Comparison of ENCODE assay signal across 10 cellular contexts in genomic region chr11:117220999-117221774, GRCh38. TPM values are rescaled to one million over a fixed set of nuclear protein-coding genes. Genes with fewer than 3 reads are reported as not detected.
DNase-seq lines count a peak whose midpoint lies in the region; ATAC-seq, FAIRE-seq and TF ChIP-seq lines count a peak whose summit lies in the region.
"Had no signal": no experiment of that assay in that cellular context is flagged by ENCODE, and none has a peak within 500 bp of the region (broad histone marks: within the 10 kb centered on the region; RNA-seq: fewer than 3 reads in every experiment).

No MANE protein-coding gene starts in this region.

- no peak overlapping the region for H3K4me3 Mint-ChIP-seq in activated T-helper 17 cell treated with anti-CD3 and anti-CD28 coated beads, Interleukin-2, amount 50 U/mL, for 72 hours

- H3K4me1 Mint-ChIP-seq in activated T-helper 17 cell treated with anti-CD3 and anti-CD28 coated beads, Interleukin-2, amount 50 U/mL, for 72 hours: peaks cover 4% of the 10 kb centered on the region

- H3K4me3 ChIP-seq in sigmoid colon (peak overlapping the region in 1 of 4 donors; percentile 10), brain microvascular endothelial cell (ENCODE audit: low read depth, low read length) (no peak overlapping the region)

- H3K36me3 Mint-ChIP-seq in activated T-helper 17 cell treated with anti-CD3 and anti-CD28 coated beads, Interleukin-2, amount 50 U/mL, for 72 hours (ENCODE audit: low read depth): peaks cover 100% of the 10 kb centered on the region

- no peaks in the 10 kb centered on the region for H3K9me3 Mint-ChIP-seq in activated T-helper 17 cell treated with anti-CD3 and anti-CD28 coated beads, Interleukin-2, amount 50 U/mL, for 72 hours

- H3K27me3 Mint-ChIP-seq in activated T-helper 17 cell treated with anti-CD3 and anti-CD28 coated beads, Interleukin-2, amount 50 U/mL, for 72 hours: no peaks in the 10 kb centered on the region

- FAIRE-seq in GM12892 (lab: Jason Lieb, UNC) (no peak), D721Med (lab: Jason Lieb, UNC) (no peak)
- FAIRE-seq: H54 had no signal

- H3K27ac Mint-ChIP-seq in activated T-helper 17 cell treated with anti-CD3 and anti-CD28 coated beads, Interleukin-2, amount 50 U/mL, for 72 hours: peak overlapping the region; percentile 38

- no peaks in the 10 kb centered on the region for H3K27me3 ChIP-seq in sigmoid colon
- H3K27me3 ChIP-seq in brain microvascular endothelial cell (replicated peaks): no peaks in the 10 kb centered on the region

- ATAC-seq in activated T-helper 17 cell treated with anti-CD3 and anti-CD28 coated beads, Interleukin-2, amount 50 U/mL, for 72 hours (replicated peaks): no peak

- H3K36me3 ChIP-seq in sigmoid colon (peaks cover 0 to 29% (median 7%) of the 10 kb centered on the region in 4 donors), brain microvascular endothelial cell (replicated peaks) (peaks cover 36% of the 10 kb centered on the region)

- intact Hi-C loops in cardiac septum (cut with DNase I) (loop anchor here (2.0 kb wide), 1 partner anchor 122 kb away; the partner anchor contains the start of gene SIK3), sigmoid colon (cut with DNase I) (no loop called here)

- DNase-seq in GM12892 (ENCODE audit: insufficient read length) (no peak), cardiac septum (ENCODE audit: low spot score) (peak; percentile 76), sigmoid colon (peak; percentile 93), SW480 (ENCODE audit: low spot score) (no peak), NCI-H748 treated with DMSO at 0.1 percent for 48 hours (lab: John Stamatoyannopoulos, UW) (no peak), D721Med (ENCODE audit: insufficient read length, low spot score) (no peak), brain microvascular endothelial cell (no peak)

- H3K27ac ChIP-seq in sigmoid colon (peak overlapping the region; percentile 89 to 95 (median 91)), brain microvascular endothelial cell (no peak overlapping the region)
- H3K27ac ChIP-seq: epithelial cell of prostate had no signal

- TF ChIP-seq CTCF in sigmoid colon (IDR thresholded peaks at IDR 0.05): no peak
- no peak for TF ChIP-seq CTCF in D721Med (IDR thresholded peaks at IDR 0.05; ENCODE audit: insufficient read depth, missing control alignments)
- no peak for TF ChIP-seq CTCF in brain microvascular endothelial cell (IDR thresholded peaks at IDR 0.05; ENCODE audit: low read depth, low read length, missing control alignments)

- in situ Hi-C loops in brain microvascular endothelial cell (cut with HindIII; ENCODE audit: low pct_ligation_motif_present, low sequenced_read_pairs): no loop called here

- 74% methylated on average over 7 of the region's 7 CpGs for WGBS in sigmoid colon, 2 donors

- peaks cover 0 to 100% (median 96%) of the 10 kb centered on the region in 4 donors for H3K4me1 ChIP-seq in sigmoid colon

- peak in 3 of 4 donors; percentile 4 to 68 (median 65) for TF ChIP-seq EP300 in sigmoid colon (IDR thresholded peaks at IDR 0.05)

- TF ChIP-seq POLR2A in GM12892 (IDR thresholded peaks at IDR 0.05; ENCODE audit: low read depth, low read length) (0 out of 2 replicates have a peak, but pooled peaks have one; percentile 24), sigmoid colon (IDR thresholded peaks at IDR 0.05) (no peak)

- H3K9me3 ChIP-seq in sigmoid colon: no peaks in the 10 kb centered on the region

RNA-seq across cellular contexts. Expression of gene PCSK7, which starts 10.7 kb away (rescaled TPM):
- 41.6 TPM for polyA plus RNA-seq in GM12892 (2012; ENCODE audit: missing spikeins)
- 100 to 1,000 TPM; 101 to 106 TPM for total RNA-seq in activated T-helper 17 cell treated with anti-CD3 and anti-CD28 coated beads, Interleukin-2, amount 50 U/mL, for 72 hours
- total RNA-seq in cardiac septum (45.5 TPM), sigmoid colon (10 to 100 TPM; 22.1 to 55.1 (median 31.1) TPM)
- polyA plus RNA-seq in sigmoid colon: 100 to 1,000 TPM in 1 of 3 donors, 10 to 100 TPM in 2; 18.0 to 116 (median 21.7) TPM

RNA-seq across cellular contexts. Expression of gene RNF214, which starts 11.3 kb away (rescaled TPM):
- 10.9 TPM for polyA plus RNA-seq in GM12892 (2012; ENCODE audit: missing spikeins)
- total RNA-seq in activated T-helper 17 cell treated with anti-CD3 and anti-CD28 coated beads, Interleukin-2, amount 50 U/mL, for 72 hours: 10 to 100 TPM; 15.3 to 18.6 TPM
- total RNA-seq in cardiac septum (27.6 TPM), sigmoid colon (10 to 100 TPM; 11.1 to 23.8 (median 12.8) TPM)
- 10 to 100 TPM in 2 of 3 donors, 1 to 10 TPM in 1; 6.2 to 12.0 (median 10.2) TPM for polyA plus RNA-seq in sigmoid colon

RNA-seq across cellular contexts. Expression of gene TAGLN, which starts 22.0 kb away (rescaled TPM):
- polyA plus RNA-seq in GM12892 (2012; ENCODE audit: missing spikeins): 4.5 TPM
- 1 to 10 TPM; 5.1 to 9.6 TPM for total RNA-seq in activated T-helper 17 cell treated with anti-CD3 and anti-CD28 coated beads, Interleukin-2, amount 50 U/mL, for 72 hours
- total RNA-seq in cardiac septum: 317 TPM
- total RNA-seq in sigmoid colon: over 10,000 TPM in 3 of 4 donors, 1,000 to 10,000 TPM in 1; 6,854 to 14,048 (median 12,596) TPM
- 1,000 to 10,000 TPM in 1 of 3 donors, 100 to 1,000 TPM in 2; 112 to 1,100 (median 337) TPM for polyA plus RNA-seq in sigmoid colon

RNA-seq across cellular contexts. Expression of gene SIDT2, which starts 42.6 kb away (rescaled TPM):
- 13.6 TPM for polyA plus RNA-seq in GM12892 (2012; ENCODE audit: missing spikeins)
- total RNA-seq in activated T-helper 17 cell treated with anti-CD3 and anti-CD28 coated beads, Interleukin-2, amount 50 U/mL, for 72 hours: 10 to 100 TPM; 25.0 to 43.9 TPM
- total RNA-seq in cardiac septum (25.3 TPM), sigmoid colon (10 to 100 TPM; 20.7 to 50.7 (median 28.5) TPM)
- polyA plus RNA-seq in sigmoid colon: 10 to 100 TPM in 2 of 3 donors, 1 to 10 TPM in 1; 7.6 to 33.1 (median 12.0) TPM

Comparison
In these comparisons a context has a peak if more than half of its experiments do, and no peak if none do; other contexts are left out.
1. DNase-seq: peak in cardiac septum (single experiment) and sigmoid colon (single experiment); none in GM12892 (single experiment), SW480 (single experiment), NCI-H748 treated with DMSO at 0.1 percent for 48 hours (single experiment), D721Med (single experiment) and brain microvascular endothelial cell (single experiment).
2. RNA of gene TAGLN, which starts 22.0 kb away (total RNA-seq): 6,854 to 14,048 TPM in sigmoid colon and 317 TPM in cardiac septum (single experiment); 5.1 to 9.6 TPM in activated T-helper 17 cell treated with anti-CD3 and anti-CD28 coated beads, Interleukin-2, amount 50 U/mL, for 72 hours; every median in the first group is over 10 times any median in the second.